Comparison of ENCODE assay signal across 8 cellular contexts in genomic region chrX:22748093-22748999, GRCh38.
DNase-seq lines count a peak whose midpoint lies in the region; ATAC-seq and TF ChIP-seq lines count a peak whose summit lies in the region.

No MANE protein-coding gene starts in this region.

- CTCF ChIA-PET in CD8-positive, alpha-beta T cell (lab: Charles Lee), result interaction anchor here (0.6 to 2.5 kb wide), 7 partner anchors 10 to 1855 kb away, joined by 3 to 23 read pairs (median 4); no protein-coding TSS in a partner anchor

- no peaks in the 10 kb centered on the region for H3K4me1 ChIP-seq in CD8-positive, alpha-beta T cell (ENCODE audit: insufficient read depth, low read length)

- intact Hi-C loops in CD8-positive, alpha-beta T cell (cut with DNase I, micrococcal nuclease), result loop anchor here in 1 of 2 experiments (5.0 kb wide), 1 partner anchor 611 kb away; no protein-coding TSS in a partner anchor

- H3K27ac Mint-ChIP-seq in CD8-positive, alpha-beta T cell, result no peak overlapping the region
- H3K27ac Mint-ChIP-seq in progenitor cell of endocrine pancreas, result no peak overlapping the region

- H3K27me3 ChIP-seq in CD8-positive, alpha-beta T cell (ENCODE audit: insufficient read depth, low read length), result no peaks in the 10 kb centered on the region
- no peaks in the 10 kb centered on the region for H3K27me3 ChIP-seq in HL-60 (ENCODE audit: insufficient read depth, poor library complexity, severe bottlenecking)

- no peak overlapping the region for H3K4me3 ChIP-seq in CD8-positive, alpha-beta T cell (ENCODE audit: low read depth, low read length)
- no peak overlapping the region for H3K4me3 ChIP-seq in HL-60 (replicated peaks; ENCODE audit: insufficient read depth, low read length)

- H3K9me3 ChIP-seq in CD8-positive, alpha-beta T cell (ENCODE audit: low read length), result no peaks in the 10 kb centered on the region

- peak; percentile 57 for TF ChIP-seq CTCF in CD8-positive, alpha-beta T cell (IDR thresholded peaks at IDR 0.05)
- TF ChIP-seq CTCF in HL-60 (IDR thresholded peaks at IDR 0.05; ENCODE audit: insufficient read depth, low read length) (peak; percentile 18), progenitor cell of endocrine pancreas (IDR thresholded peaks at IDR 0.05; ENCODE audit: unreplicated experiment) (peak; percentile 91)

- no peak overlapping the region for H3K27ac ChIP-seq in CD8-positive, alpha-beta T cell (ENCODE audit: low read depth, low read length)
- H3K27ac ChIP-seq in HL-60 (replicated peaks), result no peak overlapping the region

- no peaks in the 10 kb centered on the region for H3K9me3 Mint-ChIP-seq in CD8-positive, alpha-beta T cell
- H3K9me3 Mint-ChIP-seq in progenitor cell of endocrine pancreas (ENCODE audit: low read depth), result no peaks in the 10 kb centered on the region

- peak; percentile 31 for ATAC-seq in CD8-positive, alpha-beta T cell

- no peaks in the 10 kb centered on the region for H3K36me3 ChIP-seq in CD8-positive, alpha-beta T cell (ENCODE audit: insufficient read depth, low read length)

- POLR2A ChIA-PET in CD8-positive, alpha-beta T cell (lab: Charles Lee), result no interaction called here

- no peak overlapping the region for H3K4me3 Mint-ChIP-seq in CD8-positive, alpha-beta T cell
- H3K4me3 Mint-ChIP-seq in progenitor cell of endocrine pancreas (ENCODE audit: low read depth), result no peak overlapping the region

- no peaks in the 10 kb centered on the region for H3K36me3 Mint-ChIP-seq in CD8-positive, alpha-beta T cell
- no peaks in the 10 kb centered on the region for H3K36me3 Mint-ChIP-seq in progenitor cell of endocrine pancreas (ENCODE audit: insufficient read depth)

- no peaks in the 10 kb centered on the region for H3K27me3 Mint-ChIP-seq in CD8-positive, alpha-beta T cell (ENCODE audit: low read depth)
- H3K27me3 Mint-ChIP-seq in progenitor cell of endocrine pancreas, result no peaks in the 10 kb centered on the region

- H3K4me1 Mint-ChIP-seq in CD8-positive, alpha-beta T cell (ENCODE audit: low read depth), result no peaks in the 10 kb centered on the region
- H3K4me1 Mint-ChIP-seq in progenitor cell of endocrine pancreas (ENCODE audit: low read depth), result peaks cover 2% of the 10 kb centered on the region

- peak in 6 of 7 experiments; percentile 0 to 52 (median 21) for DNase-seq in CD8-positive, alpha-beta T cell
- DNase-seq in GM19240 (ENCODE audit: insufficient read length, low spot score) (peak; percentile 3), HL-60 (ENCODE audit: low read depth in 1 of 2, low spot score in 1 of 2) (peak; percentile 0 to 37), NOMO-1 treated with DMSO at 0.1 percent for 48 hours (lab: John Stamatoyannopoulos, UW; ENCODE audit: unreplicated experiment) (peak; percentile 30), glomerular visceral epithelial cell (ENCODE audit: extremely low spot score) (peak; percentile 33), progenitor cell of endocrine pancreas (ENCODE audit: low spot score, unreplicated experiment) (peak; percentile 41), occipital lobe (lab: John Stamatoyannopoulos, UW) (no peak)
- DNase-seq in activated gamma-delta T cell treated with anti-CD3 and anti-CD28 coated beads, Interleukin-2, amount 50 U/mL, for 16 hours (ENCODE audit: low read depth), result peak; percentile 6

Comparison
In these comparisons a context has a peak if more than half of its experiments do, and no peak if none do; other contexts are left out.
1. CTCF ChIP-seq: peak in every context shown above with its lines; median percentile 91 in progenitor cell of endocrine pancreas; 57 in CD8-positive, alpha-beta T cell; 18 in HL-60.